ENCODE assay signal across 9 cellular contexts in genomic region chr7:2172311-2173183, GRCh38.
A peak's percentile ranks its signal among the peaks of the same experiment; 100 is the strongest.
DNase-seq lines count a peak whose midpoint lies in the region; ATAC-seq and TF ChIP-seq lines count a peak whose summit lies in the region.
"Had no signal": no experiment of that assay in that cellular context is flagged by ENCODE, and none has a peak within 500 bp of the region (broad histone marks: within the 10 kb centered on the region; RNA-seq: fewer than 3 reads in every experiment).

No MANE protein-coding gene starts in this region.

- no peak overlapping the region for H3K27ac Mint-ChIP-seq in CD4-positive, alpha-beta T cell

- POLR2A ChIA-PET in AG04450 (lab: Yijun Ruan, JAX), result interaction anchor here (1.6 kb wide), 1 partner anchor 15 kb away, joined by 5 read pairs; no protein-coding TSS in a partner anchor
- POLR2A ChIA-PET in CD4-positive, alpha-beta T cell (lab: Charles Lee), result no interaction called here

- intact Hi-C loops in body of pancreas (cut with DNase I), result no loop called here
- intact Hi-C loops in lower lobe of right lung (cut with DNase I), result no loop called here
- intact Hi-C loops in CD4-positive, alpha-beta T cell (cut with DNase I, micrococcal nuclease), result no loop called here

- H3K4me3 ChIP-seq in AG04450 (ENCODE audit: low read depth, low read length), result no peak overlapping the region
- H3K4me3 ChIP-seq in MG63, result no peak overlapping the region
- no peak overlapping the region for H3K4me3 ChIP-seq in body of pancreas
- H3K4me3 ChIP-seq in lower lobe of right lung, result peak overlapping the region; percentile 27
- no peak overlapping the region for H3K4me3 ChIP-seq in Karpas-422 (ENCODE audit: low read length)

- 74 to 85% methylated on average over 27 to 36 of the region's 39 CpGs for WGBS in body of pancreas, 2 donors

- no peak for ATAC-seq in body of pancreas
- ATAC-seq in lower lobe of right lung, result peak; percentile 81 to 84
- no peak for ATAC-seq in omental fat pad (ENCODE audit: low FRiP score)
- no peak for ATAC-seq in CD4-positive, alpha-beta T cell (ENCODE audit: poor library complexity)
- ATAC-seq in GM19023 (IDR thresholded peaks at IDR 0.05; ENCODE audit: unreplicated experiment), result no peak

- no peaks in the 10 kb centered on the region for H3K27me3 Mint-ChIP-seq in CD4-positive, alpha-beta T cell

- H2AFZ ChIP-seq in Karpas-422 (ENCODE audit: low read length), result no peak overlapping the region

- CTCF ChIA-PET in AG04450 (lab: Charles Lee), result no interaction called here
- CTCF ChIA-PET in CD4-positive, alpha-beta T cell (lab: Charles Lee), result no interaction called here

- H3K9me3 Mint-ChIP-seq in CD4-positive, alpha-beta T cell, result no peaks in the 10 kb centered on the region

- H3K27ac ChIP-seq in AG04450 (ENCODE audit: low read depth, low read length), result peak overlapping the region; percentile 78
- no peak overlapping the region for H3K27ac ChIP-seq in body of pancreas
- H3K27ac ChIP-seq in lower lobe of right lung, result peak overlapping the region; percentile 64
- H3K27ac ChIP-seq in Karpas-422 (ENCODE audit: low read length), result no peak overlapping the region
- H3K27ac ChIP-seq in CD4-positive, alpha-beta T cell (ENCODE audit: low read depth, low read length), result no peak overlapping the region

- TF ChIP-seq CTCF in AG04450 (IDR thresholded peaks at IDR 0.05; ENCODE audit: low read depth, low read length) (no peak), body of pancreas (IDR thresholded peaks at IDR 0.05) (no peak), lower lobe of right lung (IDR thresholded peaks at IDR 0.05) (no peak), omental fat pad (IDR thresholded peaks at IDR 0.05) (no peak)
- TF ChIP-seq CTCF in CD4-positive, alpha-beta T cell (IDR thresholded peaks at IDR 0.05), result no peak

- no peak for TF ChIP-seq POLR2A in body of pancreas (IDR thresholded peaks at IDR 0.05)

- peaks cover 54% of the 10 kb centered on the region for H3K36me3 Mint-ChIP-seq in CD4-positive, alpha-beta T cell (ENCODE audit: low read depth)

- H3K9me3 ChIP-seq in AG04450 (ENCODE audit: control insufficient read depth, insufficient read depth, low read length) (no peaks in the 10 kb centered on the region), MG63 (no peaks in the 10 kb centered on the region), body of pancreas (no peaks in the 10 kb centered on the region), lower lobe of right lung (no peaks in the 10 kb centered on the region), Karpas-422 (ENCODE audit: low read length) (no peaks in the 10 kb centered on the region)
- H3K9me3 ChIP-seq in CD4-positive, alpha-beta T cell (ENCODE audit: control insufficient read depth, low read length), result no peaks in the 10 kb centered on the region

- no peak overlapping the region for H3K4me3 Mint-ChIP-seq in CD4-positive, alpha-beta T cell

- H3K4me2 ChIP-seq in Karpas-422 (ENCODE audit: low read depth, low read length, poor library complexity, severe bottlenecking), result no peak overlapping the region

- no peaks in the 10 kb centered on the region for H3K79me2 ChIP-seq in Karpas-422 (ENCODE audit: low read length)

- H3K4me1 ChIP-seq in body of pancreas, result peaks cover 9% of the 10 kb centered on the region
- peaks cover 26% of the 10 kb centered on the region for H3K4me1 ChIP-seq in lower lobe of right lung
- no peaks in the 10 kb centered on the region for H3K4me1 ChIP-seq in Karpas-422 (ENCODE audit: low read length)

- H3K36me3 ChIP-seq in MG63 (peaks cover 14% of the 10 kb centered on the region), body of pancreas (replicated peaks in 1 of 2; ENCODE audit: insufficient read depth in 1 of 2, low read depth in 2 of 2) (no peaks in the 10 kb centered on the region), lower lobe of right lung (no peaks in the 10 kb centered on the region), Karpas-422 (ENCODE audit: insufficient read depth, low read length) (no peaks in the 10 kb centered on the region)

- DNase-seq in AG04450 (ENCODE audit: low read depth, low spot score), result peak; percentile 95
- DNase-seq in MG63, result peak; percentile 79
- peak; percentile 34 to 84 (median 63) for DNase-seq in body of pancreas
- no peak for DNase-seq in lower lobe of right lung
- DNase-seq in omental fat pad (ENCODE audit: low spot score), result no peak
- no peak for DNase-seq in Karpas-422
- DNase-seq in CD4-positive, alpha-beta T cell, result no peak

- no peaks in the 10 kb centered on the region for H3K4me1 Mint-ChIP-seq in CD4-positive, alpha-beta T cell (ENCODE audit: low read depth)

- peaks cover 2% of the 10 kb centered on the region for H3K27me3 ChIP-seq in AG04450 (ENCODE audit: control insufficient read depth, insufficient read depth, low read length)
- no peaks in the 10 kb centered on the region for H3K27me3 ChIP-seq in MG63
- no peaks in the 10 kb centered on the region for H3K27me3 ChIP-seq in body of pancreas
- H3K27me3 ChIP-seq in lower lobe of right lung (ENCODE audit: low read depth), result no peaks in the 10 kb centered on the region
- H3K27me3 ChIP-seq in Karpas-422 (ENCODE audit: low read length), result no peaks in the 10 kb centered on the region
- no peaks in the 10 kb centered on the region for H3K27me3 ChIP-seq in CD4-positive, alpha-beta T cell (ENCODE audit: control insufficient read depth, insufficient read depth, low read length)
- H3K27me3 ChIP-seq: dorsolateral prefrontal cortex had no signal

- H4K20me1 ChIP-seq in Karpas-422 (ENCODE audit: insufficient read depth, low read depth, low read length), result no peaks in the 10 kb centered on the region

- H3K9me2 ChIP-seq in Karpas-422 (replicated peaks; ENCODE audit: insufficient read depth, low read length), result no peaks in the 10 kb centered on the region

- no peak overlapping the region for H3K9ac ChIP-seq in Karpas-422 (ENCODE audit: low read length)

Comparison
In these comparisons a context has a peak if more than half of its experiments do, and no peak if none do; other contexts are left out.
1. DNase-seq: peak in AG04450 (single experiment), MG63 (single experiment) and body of pancreas (4 of 4); none in lower lobe of right lung (single experiment), omental fat pad (single experiment), Karpas-422 (single experiment) and CD4-positive, alpha-beta T cell (0 of 10).
2. H3K27ac ChIP-seq: peak in AG04450 (single experiment) and lower lobe of right lung (single experiment); none in body of pancreas (0 of 4), Karpas-422 (single experiment) and CD4-positive, alpha-beta T cell (single experiment).
3. ATAC-seq: peak in lower lobe of right lung (2 of 2); none in body of pancreas (single experiment), omental fat pad (single experiment), CD4-positive, alpha-beta T cell (single experiment) and GM19023 (single experiment).